8 cellular contexts compared by ENCODE assay signal in genomic region chr1:146472192-146472861, GRCh38.
DNase-seq lines count a peak whose midpoint lies in the region; ATAC-seq and TF ChIP-seq lines count a peak whose summit lies in the region.
"Not testable (repeated sequence)": the region's sequence is repeated elsewhere in the genome, so short reads cannot be mapped to it uniquely, and the experiment has no call there.

No MANE protein-coding gene starts in this region.

- CTCF ChIA-PET in A673 (lab: Charles Lee): not testable (repeated sequence)

- TF ChIP-seq EP300 in Ishikawa (IDR thresholded peaks at IDR 0.05; ENCODE audit: borderline replicate concordance): not testable (repeated sequence)

- TF ChIP-seq CTCF in A673 (conservative IDR thresholded peaks at IDR 0.05; ENCODE audit: low read depth, low read length); OCI-LY3 (IDR thresholded peaks at IDR 0.05; ENCODE audit: low read depth, low read length); liver (IDR thresholded peaks at IDR 0.05; ENCODE audit: low read depth, low read length, missing input control): not testable (repeated sequence)
- peak in 15 of 56 donors; percentile 5 to 32 (median 11) for TF ChIP-seq CTCF in dorsolateral prefrontal cortex (IDR thresholded peaks at IDR 0.05 in 54 of 56, conservative IDR thresholded peaks at IDR 0.05 in 2 of 56; ENCODE audit: low read depth in 1 of 56, partially characterized antibody in 56 of 56)

- H4K20me1 ChIP-seq in OCI-LY3 (ENCODE audit: insufficient read depth, low read length): not testable (repeated sequence)

- peak overlapping the region; percentile 69 for H2AFZ ChIP-seq in OCI-LY3 (ENCODE audit: low read depth, low read length)

- intact Hi-C loops in A673 (cut with micrococcal nuclease; ENCODE audit: unreplicated experiment); dorsolateral prefrontal cortex (cut with DNase I): not testable (repeated sequence)

- WGBS in liver: 4% methylated on average over 42 of the region's 42 CpGs

- H3K27ac ChIP-seq in A673 (ENCODE audit: low read depth, low read length, poor library complexity, severe bottlenecking); OCI-LY3 (ENCODE audit: low read length); liver (ENCODE audit: low read depth in 1 of 2, low read length in 2 of 2): not testable (repeated sequence)
- peak overlapping the region in 12 of 59 donors; percentile 7 to 76 (median 57) for H3K27ac ChIP-seq in dorsolateral prefrontal cortex

- BruUV-seq in A673 (replicated peaks; lab: Mats Ljungman, UMichigan): not testable (repeated sequence)

- not testable (repeated sequence) for H3K4me1 ChIP-seq in A673 (ENCODE audit: insufficient read depth, low read length, poor library complexity, severe bottlenecking); OCI-LY3 (ENCODE audit: low read length); liver (ENCODE audit: control insufficient read depth in 4 of 4, insufficient read depth in 4 of 4, low read length in 3 of 4)

- not testable (repeated sequence) for H3K79me2 ChIP-seq in OCI-LY3 (ENCODE audit: low read length)

- H3K4me3 ChIP-seq in A673 (ENCODE audit: low read depth, low read length, poor library complexity, severe bottlenecking) (peak overlapping the region; percentile 43), OCI-LY3 (ENCODE audit: low read length) (peak overlapping the region; percentile 83), dorsolateral prefrontal cortex (peak overlapping the region; percentile 36 to 74 (median 60)), liver (ENCODE audit: low read depth in 1 of 3, low read length in 3 of 3) (peak overlapping the region in 2 of 3 donors; percentile 31 to 39)

- H3K36me3 ChIP-seq in A673 (ENCODE audit: insufficient read depth, low read length, poor library complexity, severe bottlenecking); OCI-LY3 (replicated peaks; ENCODE audit: low read depth, low read length); liver (ENCODE audit: control insufficient read depth in 4 of 4, insufficient read depth in 3 of 4, low read depth in 1 of 4, low read length in 3 of 4): not testable (repeated sequence)

- not testable (repeated sequence) for TF ChIP-seq RAD21 in Ishikawa (IDR thresholded peaks at IDR 0.05; ENCODE audit: low read depth); liver (IDR thresholded peaks at IDR 0.05)

- DNase-seq in A673 (ENCODE audit: low spot score) (peak; percentile 73), dorsolateral prefrontal cortex (peak; percentile 46 to 83 (median 67))
- DNase-seq in activated CD8-positive, alpha-beta memory T cell treated with anti-CD3 and anti-CD28 coated beads for 48 hours (ENCODE audit: low read depth in 2 of 3, low spot score in 2 of 3): peak; percentile 41 to 54 (median 53)
- DNase-seq in stimulated activated CD4-positive, alpha-beta T cell treated with anti-CD3 and anti-CD28 coated beads, Interleukin-15, amount 100 ng/mL, for 24 hours: peak; percentile 84

- POLR2A ChIA-PET in A673 (lab: Charles Lee; ENCODE audit: low non-redundant PET): not testable (repeated sequence)

- not testable (repeated sequence) for H3K9me3 ChIP-seq in A673 (ENCODE audit: low read depth, low read length, poor library complexity, severe bottlenecking); OCI-LY3 (ENCODE audit: insufficient read depth, low read length); liver (ENCODE audit: control insufficient read depth in 4 of 4, low read length in 3 of 4)

- H3K27me3 ChIP-seq in A673 (replicated peaks; ENCODE audit: insufficient read depth, low read depth, low read length, poor library complexity); OCI-LY3 (ENCODE audit: low read depth, low read length); dorsolateral prefrontal cortex; liver (ENCODE audit: control insufficient read depth in 4 of 4, insufficient read depth in 4 of 4, low read length in 3 of 4): not testable (repeated sequence)

- H3K9ac ChIP-seq in OCI-LY3 (ENCODE audit: low read length): peak overlapping the region; percentile 58
- H3K9ac ChIP-seq in liver (ENCODE audit: low read depth in 1 of 2, low read length in 2 of 2): not testable (repeated sequence)

- peak; percentile 93 for ATAC-seq in GM19467 (IDR thresholded peaks at IDR 0.05; ENCODE audit: unreplicated experiment)

- peak overlapping the region; percentile 86 for H3K4me2 ChIP-seq in OCI-LY3 (ENCODE audit: low read length)

TF ChIP-seq in Ishikawa, 13 proteins besides CTCF, POLR2A, EP300 and RAD21:
- TF ChIP-seq YY1 (IDR thresholded peaks at IDR 0.05; ENCODE audit: low read depth): peak; percentile 65; the same call in 1 of the 2 replicates

TF ChIP-seq in liver, 16 proteins besides CTCF, POLR2A, EP300 and RAD21:
- peak; percentile 70 for TF ChIP-seq YY1 (IDR thresholded peaks at IDR 0.05)
